8 cellular contexts compared by ENCODE assay signal in the genomic region with DNA sequence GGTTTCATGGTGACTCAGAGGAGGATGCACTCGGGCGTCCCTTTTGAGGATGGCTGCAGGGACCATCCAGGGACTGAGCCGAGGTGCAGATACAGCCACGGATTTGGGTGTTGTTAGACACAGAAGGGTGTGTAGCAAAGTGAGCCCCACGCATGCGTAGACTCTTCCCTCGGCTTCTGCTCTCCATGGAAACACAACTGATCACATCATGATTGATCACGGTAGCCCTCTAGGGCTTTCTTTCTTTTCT. TPM values are rescaled to one million over a fixed set of nuclear protein-coding genes. Genes with fewer than 3 reads are reported as not detected.
DNase-seq lines count a peak whose midpoint lies in the region; ATAC-seq and TF ChIP-seq lines count a peak whose summit lies in the region.

No MANE protein-coding gene starts in this region.

- H3K4me2 ChIP-seq in KMS-11 (peak overlapping the region; percentile 51; the same call in 1 of the 2 replicates), neuronal stem cell (ENCODE audit: insufficient read depth, low read length, poor library complexity, severe bottlenecking) (peak overlapping the region; percentile 90)

- no peaks in the 10 kb centered on the region for H3K9me3 ChIP-seq in neuronal stem cell (replicated peaks in 1 of 2; ENCODE audit: control insufficient read depth in 2 of 2, insufficient read depth in 1 of 2, low read depth in 1 of 2, low read length in 2 of 2)

- TF ChIP-seq CTCF in KMS-11 (conservative IDR thresholded peaks at IDR 0.05; ENCODE audit: low read depth, low read length): no peak

- H2BK5ac ChIP-seq in neuronal stem cell (ENCODE audit: low read length): no peak overlapping the region

- DNase-seq in activated effector memory CD4-positive, alpha-beta T cell treated with anti-CD3 and anti-CD28 coated beads, Interleukin-2, amount 50 U/mL, for 16 hours: peak; percentile 80
- no peak for DNase-seq in activated effector memory CD4-positive, alpha-beta T cell treated with Interleukin-2 at 50 U/mL for 16 hours
- peak; percentile 80 to 89 for DNase-seq in erythroblast (lab: John Stamatoyannopoulos, UW)
- DNase-seq in neuronal stem cell (ENCODE audit: low spot score): no peak
- no peak for DNase-seq in SKM-1 treated with dmso at 0.1 percent for 144 hours (lab: John Stamatoyannopoulos, UW; ENCODE audit: unreplicated experiment)
- no peak for DNase-seq in SHP77 treated with DMSO at 0.1 percent for 48 hours (lab: John Stamatoyannopoulos, UW)

- H3K14ac ChIP-seq in neuronal stem cell (ENCODE audit: low read length): no peak overlapping the region

- no peak overlapping the region for H3K4ac ChIP-seq in neuronal stem cell (ENCODE audit: low read length)

- ATAC-seq in activated CD4-positive, CD25-positive, alpha-beta regulatory T cell treated with anti-CD3 and anti-CD28 coated beads, Interleukin-2, amount 50 U/mL, for 24 hours: peak; percentile 26 to 28

- peaks cover 7% of the 10 kb centered on the region for H3K4me1 ChIP-seq in KMS-11 (ENCODE audit: low read depth, poor library complexity, severe bottlenecking)
- peaks cover 8 to 10% of the 10 kb centered on the region in 2 donors for H3K4me1 ChIP-seq in neuronal stem cell (ENCODE audit: control insufficient read depth in 2 of 2, insufficient read depth in 1 of 2, low read depth in 1 of 2, low read length in 2 of 2)

- peak overlapping the region; percentile 95 for H2AFZ ChIP-seq in KMS-11 (ENCODE audit: low read depth)
- peak overlapping the region; percentile 96 for H2AFZ ChIP-seq in neuronal stem cell (ENCODE audit: low read length)

- peak overlapping the region; percentile 84 for H2BK15ac ChIP-seq in neuronal stem cell (ENCODE audit: low read length)

- H3K36me3 ChIP-seq in KMS-11 (ENCODE audit: insufficient read depth): no peaks in the 10 kb centered on the region
- no peaks in the 10 kb centered on the region for H3K36me3 ChIP-seq in neuronal stem cell (replicated peaks in 1 of 2; ENCODE audit: control insufficient read depth in 2 of 2, insufficient read depth in 2 of 2, low read length in 2 of 2)

- no peak overlapping the region for H4K91ac ChIP-seq in neuronal stem cell (ENCODE audit: low read depth, low read length, poor library complexity)

- H3K27me3 ChIP-seq in KMS-11 (ENCODE audit: insufficient read depth, low read depth): no peaks in the 10 kb centered on the region
- H3K27me3 ChIP-seq in neuronal stem cell (ENCODE audit: control insufficient read depth in 3 of 3, insufficient read depth in 3 of 3, low read depth in 1 of 3, low read length in 3 of 3): peaks cover 15 to 94% (median 58%) of the 10 kb centered on the region in 3 experiments

- H3K79me2 ChIP-seq in KMS-11 (ENCODE audit: insufficient read depth, low read depth): no peaks in the 10 kb centered on the region

- no peak overlapping the region for H3K23ac ChIP-seq in neuronal stem cell (ENCODE audit: low read depth, low read length, poor library complexity)

- peak overlapping the region; percentile 4 for H2BK12ac ChIP-seq in neuronal stem cell (ENCODE audit: low read length)

- TF ChIP-seq POLR2A in erythroblast (IDR thresholded peaks at IDR 0.05; ENCODE audit: low read length): no peak

- peak overlapping the region; percentile 59 for H3K4me3 ChIP-seq in KMS-11 (IDR thresholded peaks at IDR 0.05; ENCODE audit: insufficient read depth, low read depth, low read length)
- H3K4me3 ChIP-seq in neuronal stem cell (ENCODE audit: low read length in 2 of 2): peak overlapping the region; percentile 50 to 83

- H2AK5ac ChIP-seq in neuronal stem cell (ENCODE audit: low read depth, low read length): peak overlapping the region; percentile 67

- WGBS in neuronal stem cell (ENCODE audit: extremely low coverage in 2 of 2, insufficient read length in 2 of 2, insufficient replicate concordance in 1 of 2), 2 donors: no CpG with 5 or more reads among the region's 8 CpGs

- no peaks in the 10 kb centered on the region for H4K20me1 ChIP-seq in KMS-11 (ENCODE audit: insufficient read depth)

- no peaks in the 10 kb centered on the region for H3K79me1 ChIP-seq in neuronal stem cell (ENCODE audit: low read depth, low read length)

- H3K18ac ChIP-seq in neuronal stem cell (ENCODE audit: low read length): peak overlapping the region; percentile 66

- peak overlapping the region; percentile 46 for H3K9ac ChIP-seq in KMS-11
- H3K9ac ChIP-seq in neuronal stem cell (ENCODE audit: low read depth, low read length, poor library complexity): no peak overlapping the region

- H3K27ac ChIP-seq in KMS-11 (peak overlapping the region; percentile 29; the same call in 1 of the 2 replicates), neuronal stem cell (replicated peaks; ENCODE audit: low read length) (no peak overlapping the region)

- no peak overlapping the region for H4K8ac ChIP-seq in neuronal stem cell (ENCODE audit: low read depth, low read length)

- no peak overlapping the region for H2BK120ac ChIP-seq in neuronal stem cell (ENCODE audit: low read depth, low read length)

RNA-seq across cellular contexts. Expression of a gene that starts 0.6 kb away (rescaled TPM):
- 2.0 TPM for polyA plus RNA-seq in neuronal stem cell (2013, experiment 1 of 2)
- 2.1 TPM for polyA plus RNA-seq in neuronal stem cell (2013, experiment 2 of 2)

RNA-seq across cellular contexts. Expression of a gene that starts 21.3 kb away (rescaled TPM):
- not detected for polyA plus RNA-seq in neuronal stem cell (2013, experiment 1 of 2)
- polyA plus RNA-seq in neuronal stem cell (2013, experiment 2 of 2): 0.03 TPM

RNA-seq across cellular contexts. Expression of a gene that starts 40.2 kb away (rescaled TPM):
- 0.04 TPM for polyA plus RNA-seq in neuronal stem cell (2013, experiment 1 of 2)
- polyA plus RNA-seq in neuronal stem cell (2013, experiment 2 of 2): not detected

Comparison
In these comparisons a context has a peak if more than half of its experiments do, and no peak if none do; other contexts are left out.
1. DNase-seq: peak in activated effector memory CD4-positive, alpha-beta T cell treated with anti-CD3 and anti-CD28 coated beads, Interleukin-2, amount 50 U/mL, for 16 hours (single experiment) and erythroblast (2 of 2); none in activated effector memory CD4-positive, alpha-beta T cell treated with Interleukin-2 at 50 U/mL for 16 hours (single experiment), neuronal stem cell (single experiment), SKM-1 treated with dmso at 0.1 percent for 144 hours (single experiment) and SHP77 treated with DMSO at 0.1 percent for 48 hours (single experiment).